Comparison of ENCODE assay signal across 12 cellular contexts in the genomic region with DNA sequence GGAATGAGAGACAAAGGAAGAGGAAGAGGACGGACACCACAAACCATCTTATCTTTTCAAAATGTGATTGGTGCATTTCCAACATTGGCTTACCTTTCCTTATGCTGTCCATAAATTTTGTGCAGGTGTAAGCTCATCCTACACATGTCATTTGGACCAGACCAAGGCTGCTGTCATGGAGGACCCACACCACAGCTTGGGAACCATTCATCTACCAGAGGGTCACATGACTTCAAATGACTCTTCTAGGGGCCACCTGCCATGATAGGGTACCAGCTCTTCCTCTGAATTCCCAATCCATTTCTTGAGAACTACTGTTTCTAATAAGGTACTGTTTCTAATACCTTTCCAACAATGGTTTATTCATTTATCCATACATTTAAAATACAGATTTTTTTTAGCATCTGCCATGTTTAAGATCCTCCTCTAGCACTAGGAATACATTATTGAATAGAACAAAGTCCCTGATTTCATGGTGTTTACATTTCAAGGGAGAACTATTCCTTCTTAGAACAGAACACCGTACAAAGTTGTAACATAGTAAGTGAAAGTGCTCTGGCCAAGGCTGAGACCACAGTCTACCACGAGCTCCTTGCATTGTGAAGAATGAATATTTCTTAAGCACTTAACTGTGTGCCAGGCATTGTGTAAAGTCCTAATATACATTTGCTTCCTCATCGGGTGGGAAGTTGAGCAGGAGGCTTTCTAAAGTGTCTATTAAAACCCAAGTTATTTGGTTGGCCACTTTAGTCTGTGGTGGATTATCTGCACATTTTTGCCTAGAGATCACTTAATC.
A peak's percentile ranks its signal among the peaks of the same experiment; 100 is the strongest.
DNase-seq lines count a peak whose midpoint lies in the region; ATAC-seq, FAIRE-seq and TF ChIP-seq lines count a peak whose summit lies in the region.
"Had no signal": no experiment of that assay in that cellular context is flagged by ENCODE, and none has a peak within 500 bp of the region (broad histone marks: within the 10 kb centered on the region; RNA-seq: fewer than 3 reads in every experiment).

No MANE protein-coding gene starts in this region.

- peaks cover 3 to 5% of the 10 kb centered on the region in 2 donors for H3K9me3 Mint-ChIP-seq in activated T-cell treated with anti-CD3 and anti-CD28 coated beads, Interleukin-2, amount 50 U/mL, for 72 hours
- H3K9me3 Mint-ChIP-seq in activated T-cell treated with anti-CD3 and anti-CD28 coated beads, Interleukin-2, amount 50 U/mL, for 4 hours: peaks cover 7% of the 10 kb centered on the region

- H3K79me2 ChIP-seq in K562 (ENCODE audit: control insufficient read depth, insufficient read depth, low read length): no peaks in the 10 kb centered on the region

- H3K4me3 ChIP-seq in K562 (no peak overlapping the region), skeletal muscle satellite cell (ENCODE audit: low read length) (no peak overlapping the region)

- no peak overlapping the region for H2AFZ ChIP-seq in K562 (ENCODE audit: low read depth, low read length)

- no peak for FAIRE-seq in K562 (lab: Jason Lieb, UNC)

- intact Hi-C loops in K562 (cut with micrococcal nuclease): no loop called here

- H3K27me3 ChIP-seq in K562 (ENCODE audit: control insufficient read depth in 2 of 2, insufficient read depth in 2 of 2, low read length in 2 of 2) (no peaks in the 10 kb centered on the region), skeletal muscle satellite cell (ENCODE audit: control insufficient read depth, insufficient read depth, low read length) (no peaks in the 10 kb centered on the region)

- no peak for ATAC-seq in activated T-cell treated with anti-CD3 and anti-CD28 coated beads, Interleukin-2, amount 50 U/mL, for 72 hours (replicated peaks in 1 of 2)
- ATAC-seq in activated T-cell treated with anti-CD3 and anti-CD28 coated beads, Interleukin-2, amount 50 U/mL, for 4 hours: no peak
- ATAC-seq in K562: no peak
- ATAC-seq in HG03354 (IDR thresholded peaks at IDR 0.05; ENCODE audit: poor library complexity, severe bottlenecking, unreplicated experiment): no peak
- ATAC-seq: activated CD4-positive, CD25-positive, alpha-beta regulatory T cell treated with anti-CD3 and anti-CD28 coated beads, Interleukin-2, amount 50 U/mL, for 24 hours had no signal

- no peak overlapping the region for H3K4me2 ChIP-seq in K562 (ENCODE audit: insufficient read depth, low read length)
- peak overlapping the region; percentile 27 for H3K4me2 ChIP-seq in skeletal muscle satellite cell (ENCODE audit: low read length)

- no peak for TF ChIP-seq EP300 in K562 (IDR thresholded peaks at IDR 0.05; ENCODE audit: low read length)

- TF ChIP-seq RAD21 in K562 (CRISPR knock-in tag; conservative IDR thresholded peaks at IDR 0.05 in 1 of 2, IDR thresholded peaks at IDR 0.05 in 1 of 2): no peak

- no peaks in the 10 kb centered on the region for H3K27me3 Mint-ChIP-seq in activated T-cell treated with anti-CD3 and anti-CD28 coated beads, Interleukin-2, amount 50 U/mL, for 72 hours (ENCODE audit: low read depth)
- H3K27me3 Mint-ChIP-seq in activated T-cell treated with anti-CD3 and anti-CD28 coated beads, Interleukin-2, amount 50 U/mL, for 4 hours (ENCODE audit: low read depth): no peaks in the 10 kb centered on the region

- in situ Hi-C loops in K562 (cut with MboI): no loop called here

- 68% methylated on average over 4 of the region's 4 CpGs for WGBS in K562 (ENCODE audit: insufficient coverage, low coverage, missing lambda C conversion rate)

- H3K9ac ChIP-seq in K562 (ENCODE audit: insufficient read depth in 1 of 2, low read depth in 2 of 2, low read length in 2 of 2) (no peak overlapping the region), skeletal muscle satellite cell (ENCODE audit: low read depth, low read length) (peak overlapping the region; percentile 61)

- H3K4me1 Mint-ChIP-seq in activated T-cell treated with anti-CD3 and anti-CD28 coated beads, Interleukin-2, amount 50 U/mL, for 72 hours (ENCODE audit: low read depth): peaks cover 41% of the 10 kb centered on the region
- peaks cover 15% of the 10 kb centered on the region for H3K4me1 Mint-ChIP-seq in activated T-cell treated with anti-CD3 and anti-CD28 coated beads, Interleukin-2, amount 50 U/mL, for 4 hours (ENCODE audit: low read depth)
- H3K4me1 Mint-ChIP-seq: memory B cell had no signal

- CTCF ChIA-PET in K562 (lab: Yijun Ruan, JAX; ENCODE audit: low intra/inter-chr PET ratio): no interaction called here

- TF ChIP-seq CTCF in K562 (IDR thresholded peaks at IDR 0.05 in 2 of 3, conservative IDR thresholded peaks at IDR 0.05 in 1 of 3; ENCODE audit: insufficient read depth in 2 of 3, low read depth in 1 of 3, low read length in 3 of 3) (no peak), GM10266 (IDR thresholded peaks at IDR 0.05; ENCODE audit: control insufficient read depth, insufficient read depth, low read depth, missing control alignments) (no peak)

- H4K20me1 ChIP-seq in K562 (replicated peaks; ENCODE audit: control insufficient read depth, insufficient read depth, low read length): no peaks in the 10 kb centered on the region

- peak overlapping the region; percentile 89 for H3K27ac Mint-ChIP-seq in activated T-cell treated with anti-CD3 and anti-CD28 coated beads, Interleukin-2, amount 50 U/mL, for 72 hours
- H3K27ac Mint-ChIP-seq: memory B cell had no signal

- POLR2A ChIA-PET in K562 (lab: Yijun Ruan, JAX): no interaction called here

- peak overlapping the region; percentile 73 to 81 for H3K4me3 Mint-ChIP-seq in activated T-cell treated with anti-CD3 and anti-CD28 coated beads, Interleukin-2, amount 50 U/mL, for 72 hours
- H3K4me3 Mint-ChIP-seq in activated T-cell treated with anti-CD3 and anti-CD28 coated beads, Interleukin-2, amount 50 U/mL, for 4 hours: no peak overlapping the region
- H3K4me3 Mint-ChIP-seq: memory B cell had no signal

- H3K4me1 ChIP-seq in K562 (replicated peaks in 1 of 2; ENCODE audit: control insufficient read depth in 2 of 2, insufficient read depth in 2 of 2, low read length in 2 of 2): no peaks in the 10 kb centered on the region
- H3K4me1 ChIP-seq in skeletal muscle satellite cell (ENCODE audit: control insufficient read depth, insufficient read depth, low read length): peaks cover 51% of the 10 kb centered on the region

- no TSS peak for BruUV-seq in K562 (replicated peaks; lab: Mats Ljungman, UMichigan)

- H3K27ac ChIP-seq in K562 (ENCODE audit: extremely low read depth, low read depth, low read length): no peak overlapping the region
- H3K27ac ChIP-seq: neutrophil had no signal

- peaks cover 0 to 7% of the 10 kb centered on the region in 2 donors for H3K36me3 Mint-ChIP-seq in activated T-cell treated with anti-CD3 and anti-CD28 coated beads, Interleukin-2, amount 50 U/mL, for 72 hours (ENCODE audit: insufficient read depth in 2 of 2)
- H3K36me3 Mint-ChIP-seq in activated T-cell treated with anti-CD3 and anti-CD28 coated beads, Interleukin-2, amount 50 U/mL, for 4 hours (ENCODE audit: insufficient read depth): no peaks in the 10 kb centered on the region
- H3K36me3 Mint-ChIP-seq: memory B cell had no signal

- no peaks in the 10 kb centered on the region for H3K36me3 ChIP-seq in K562 (ENCODE audit: control insufficient read depth, insufficient read depth, low read length)
- H3K36me3 ChIP-seq in skeletal muscle satellite cell (ENCODE audit: insufficient read depth, low read length): no peaks in the 10 kb centered on the region
- H3K36me3 ChIP-seq: neutrophil had no signal

- no peak for DNase-seq in activated T-cell treated with anti-CD3 and anti-CD28 coated beads, Interleukin-2, amount 50 U/mL, for 72 hours
- no peak for DNase-seq in activated T-cell treated with anti-CD3 and anti-CD28 coated beads, Interleukin-2, amount 50 U/mL, for 4 hours
- DNase-seq in NOMO-1 treated with DMSO at 0.1 percent for 48 hours (lab: John Stamatoyannopoulos, UW; ENCODE audit: unreplicated experiment): peak; percentile 38
- no peak for DNase-seq in K562 (ENCODE audit: extremely low read depth in 1 of 4, low spot score in 3 of 4)
- DNase-seq in GM10266 (ENCODE audit: extremely low spot score): no peak
- DNase-seq in NCI-H2171 (lab: John Stamatoyannopoulos, UW): no peak
- DNase-seq: NCI-H1417 treated with DMSO at 0.1 percent for 48 hours had no signal

- H3K9me3 ChIP-seq in K562 (replicated peaks; ENCODE audit: control insufficient read depth, insufficient read depth, low read depth, low read length) (no peaks in the 10 kb centered on the region), skeletal muscle satellite cell (replicated peaks; ENCODE audit: low read length) (no peaks in the 10 kb centered on the region)
- H3K9me3 ChIP-seq: neutrophil had no signal

- H3K9me1 ChIP-seq in K562 (ENCODE audit: control insufficient read depth, insufficient read depth, low read length): no peaks in the 10 kb centered on the region

- TF ChIP-seq POLR2A in K562 (conservative IDR thresholded peaks at IDR 0.05): no peak

TF ChIP-seq in K562, 482 proteins besides CTCF, POLR2A, EP300 and RAD21:
- TF ChIP-seq TCFL5 (CRISPR knock-in tag; conservative IDR thresholded peaks at IDR 0.05) (no peak), TFE3 (CRISPR knock-in tag; IDR thresholded peaks at IDR 0.05) (peak; percentile 36)
